ENCODE assay signal across 13 cellular contexts in genomic region chr13:29428992-29429315, GRCh38.
DNase-seq lines count a peak whose midpoint lies in the region; ATAC-seq and TF ChIP-seq lines count a peak whose summit lies in the region.
"Had no signal": no experiment of that assay in that cellular context is flagged by ENCODE, and none has a peak within 500 bp of the region (broad histone marks: within the 10 kb centered on the region; RNA-seq: fewer than 3 reads in every experiment).

No MANE protein-coding gene starts in this region.

- H3K36me3 ChIP-seq in SJCRH30 = no peaks in the 10 kb centered on the region
- no peaks in the 10 kb centered on the region for H3K36me3 ChIP-seq in left ventricle myocardium inferior
- H3K36me3 ChIP-seq in ovary = no peaks in the 10 kb centered on the region
- H3K36me3 ChIP-seq: neutrophil, thyroid gland had no signal

- TF ChIP-seq POLR2A in ovary (IDR thresholded peaks at IDR 0.05) = no peak

- intact Hi-C loops in left ventricle myocardium inferior (cut with micrococcal nuclease) (no loop called here), ovary (cut with DNase I) (no loop called here)

- no peak for TF ChIP-seq CTCF in AG10803 (conservative IDR thresholded peaks at IDR 0.05; ENCODE audit: low read length)
- TF ChIP-seq CTCF in left ventricle myocardium inferior (IDR thresholded peaks at IDR 0.05; ENCODE audit: borderline replicate concordance) = no peak
- TF ChIP-seq CTCF in ovary (IDR thresholded peaks at IDR 0.05) = no peak

- H3K4me3 ChIP-seq in AG10803 (ENCODE audit: low read length) (peak overlapping the region; percentile 56), SJCRH30 (peak overlapping the region; percentile 55), left ventricle myocardium inferior (peak overlapping the region; percentile 67), ovary (peak overlapping the region; percentile 27)

- H3K27me3 ChIP-seq in SJCRH30 = no peaks in the 10 kb centered on the region
- peaks cover 32% of the 10 kb centered on the region for H3K27me3 ChIP-seq in left ventricle myocardium inferior (ENCODE audit: low read depth)
- no peaks in the 10 kb centered on the region for H3K27me3 ChIP-seq in ovary
- H3K27me3 ChIP-seq: thyroid gland had no signal

- TF ChIP-seq EP300 in ovary (IDR thresholded peaks at IDR 0.05) = no peak

- ATAC-seq in HG03159 (IDR thresholded peaks at IDR 0.05; ENCODE audit: unreplicated experiment) (no peak), HG03342 (IDR thresholded peaks at IDR 0.05; ENCODE audit: unreplicated experiment) (no peak)

- H3K27ac ChIP-seq in SJCRH30 (no peak overlapping the region), left ventricle myocardium inferior (replicated peaks) (peak overlapping the region; percentile 91), ovary (no peak overlapping the region)
- H3K27ac ChIP-seq: neutrophil, thyroid gland had no signal

- WGBS in ovary, 3 donors = 5 to 11% (median 10%) methylated on average over 5 of the region's 5 CpGs

- H3K4me1 ChIP-seq in SJCRH30 (peaks cover 13% of the 10 kb centered on the region), left ventricle myocardium inferior (peaks cover 38% of the 10 kb centered on the region), ovary (ENCODE audit: insufficient read depth) (no peaks in the 10 kb centered on the region)

- H3K9me3 ChIP-seq in SJCRH30 (replicated peaks) (no peaks in the 10 kb centered on the region), left ventricle myocardium inferior (replicated peaks) (no peaks in the 10 kb centered on the region), ovary (no peaks in the 10 kb centered on the region)
- H3K9me3 ChIP-seq: neutrophil, thyroid gland had no signal

- no peak for DNase-seq in AG10803 (ENCODE audit: low read depth)
- DNase-seq in SJCRH30 = no peak
- no peak for DNase-seq in left ventricle myocardium inferior
- no peak for DNase-seq in ovary
- no peak for DNase-seq in MV-4-11 (lab: John Stamatoyannopoulos, UW)
- no peak for DNase-seq in SKM-1 (lab: John Stamatoyannopoulos, UW; ENCODE audit: unreplicated experiment)
- DNase-seq: activated CD4-positive, alpha-beta memory T cell treated with anti-CD3 and anti-CD28 coated beads for 36 hours; effector CD8-positive, alpha-beta T cell; NCI-H187 treated with DMSO at 0.1 percent for 48 hours had no signal
